8 cellular contexts compared by ENCODE assay signal in genomic region chr10:124721295-124722052, GRCh38. TPM values are rescaled to one million over a fixed set of nuclear protein-coding genes. Genes with fewer than 3 reads are reported as not detected.
DNase-seq lines count a peak whose midpoint lies in the region; ATAC-seq and TF ChIP-seq lines count a peak whose summit lies in the region.

No MANE protein-coding gene starts in this region.

- no peaks in the 10 kb centered on the region for H3K9me3 ChIP-seq in CD4-positive, CD25-positive, alpha-beta regulatory T cell (ENCODE audit: control insufficient read depth in 2 of 2, low read length in 2 of 2)
- H3K9me3 ChIP-seq in Peyer's patch (no peaks in the 10 kb centered on the region), ovary (no peaks in the 10 kb centered on the region)
- no peaks in the 10 kb centered on the region for H3K9me3 ChIP-seq in effector memory CD4-positive, alpha-beta T cell (ENCODE audit: control insufficient read depth, low read length)

- H3K4me1 ChIP-seq in CD4-positive, CD25-positive, alpha-beta regulatory T cell (ENCODE audit: control insufficient read depth, insufficient read depth, low read length, poor library complexity, severe bottlenecking): peaks cover 100% of the 10 kb centered on the region
- H3K4me1 ChIP-seq in Peyer's patch: peaks cover 23 to 96% (median 70%) of the 10 kb centered on the region in 4 donors
- H3K4me1 ChIP-seq in effector memory CD4-positive, alpha-beta T cell (ENCODE audit: control insufficient read depth, insufficient read depth, low read length, poor library complexity, severe bottlenecking): peaks cover 94% of the 10 kb centered on the region
- H3K4me1 ChIP-seq in ovary (ENCODE audit: insufficient read depth): peaks cover 54% of the 10 kb centered on the region

- peak overlapping the region; percentile 42 to 84 (median 80) for H3K4me3 Mint-ChIP-seq in CD4-positive, CD25-positive, alpha-beta regulatory T cell

- H3K4me3 ChIP-seq in CD4-positive, CD25-positive, alpha-beta regulatory T cell (ENCODE audit: low read depth, low read length): peak overlapping the region; percentile 54
- H3K4me3 ChIP-seq in Peyer's patch (no peak overlapping the region), ovary (no peak overlapping the region)
- no peak overlapping the region for H3K4me3 ChIP-seq in effector memory CD4-positive, alpha-beta T cell (ENCODE audit: insufficient read depth, low read depth, low read length, poor library complexity, severe bottlenecking)

- no peaks in the 10 kb centered on the region for H3K9me3 Mint-ChIP-seq in CD4-positive, CD25-positive, alpha-beta regulatory T cell

- peak overlapping the region; percentile 97 for H3K27ac ChIP-seq in CD4-positive, CD25-positive, alpha-beta regulatory T cell (ENCODE audit: insufficient read depth, low read length, poor library complexity, severe bottlenecking)
- H3K27ac ChIP-seq in Peyer's patch (peak overlapping the region; percentile 72 to 85 (median 82)), ovary (peak overlapping the region in 1 of 2 donors; percentile 57)
- H3K27ac ChIP-seq in effector memory CD4-positive, alpha-beta T cell (ENCODE audit: insufficient read depth, low read length, poor library complexity, severe bottlenecking): peak overlapping the region; percentile 92

- no peaks in the 10 kb centered on the region for H3K36me3 Mint-ChIP-seq in CD4-positive, CD25-positive, alpha-beta regulatory T cell

- peak overlapping the region; percentile 94 to 99 (median 97) for H3K27ac Mint-ChIP-seq in CD4-positive, CD25-positive, alpha-beta regulatory T cell

- TF ChIP-seq EP300 in ovary (IDR thresholded peaks at IDR 0.05): no peak

- ATAC-seq in CD4-positive, CD25-positive, alpha-beta regulatory T cell (ENCODE audit: low read depth in 2 of 2): no peak
- ATAC-seq in GM21526 (IDR thresholded peaks at IDR 0.05; ENCODE audit: low FRiP score, unreplicated experiment): no peak

- no peaks in the 10 kb centered on the region for H3K36me3 ChIP-seq in CD4-positive, CD25-positive, alpha-beta regulatory T cell (ENCODE audit: control insufficient read depth, insufficient read depth, low read length)
- no peaks in the 10 kb centered on the region for H3K36me3 ChIP-seq in Peyer's patch
- no peaks in the 10 kb centered on the region for H3K36me3 ChIP-seq in effector memory CD4-positive, alpha-beta T cell (ENCODE audit: control insufficient read depth, insufficient read depth, low read length)
- H3K36me3 ChIP-seq in ovary: no peaks in the 10 kb centered on the region

- H3K27me3 Mint-ChIP-seq in CD4-positive, CD25-positive, alpha-beta regulatory T cell: peaks cover 6% of the 10 kb centered on the region

- DNase-seq in CD4-positive, CD25-positive, alpha-beta regulatory T cell: no peak
- DNase-seq in Peyer's patch (peak in 1 of 3 donors; percentile 79), ovary (peak in 3 of 5 donors; percentile 64 to 76 (median 65)), GM03348 (ENCODE audit: low spot score) (no peak)
- no peak for DNase-seq in effector memory CD4-positive, alpha-beta T cell
- DNase-seq in activated effector memory CD4-positive, alpha-beta T cell treated with anti-CD3 and anti-CD28 coated beads, Interleukin-2, amount 50 U/mL, for 16 hours: no peak
- DNase-seq in activated CD4-positive, CD25-positive, alpha-beta regulatory T cell (lab: John Stamatoyannopoulos, UW): no peak

- intact Hi-C loops in ovary (cut with DNase I): loop anchor here in 1 of 4 donors (10.0 kb wide), 1 partner anchor 77 kb away; no protein-coding TSS in a partner anchor

- 41 to 45% (median 41%) methylated on average over 18 of the region's 18 CpGs for WGBS in ovary, 3 donors

- TF ChIP-seq POLR2A in Peyer's patch (IDR thresholded peaks at IDR 0.05) (no peak), ovary (IDR thresholded peaks at IDR 0.05) (no peak)

- H3K4me1 Mint-ChIP-seq in CD4-positive, CD25-positive, alpha-beta regulatory T cell: peaks cover 21 to 99% (median 80%) of the 10 kb centered on the region in 4 donors

- TF ChIP-seq CTCF in Peyer's patch (IDR thresholded peaks at IDR 0.05) (no peak), ovary (IDR thresholded peaks at IDR 0.05) (no peak)

- H3K27me3 ChIP-seq in CD4-positive, CD25-positive, alpha-beta regulatory T cell (ENCODE audit: control insufficient read depth, insufficient read depth, low read length): no peaks in the 10 kb centered on the region
- H3K27me3 ChIP-seq in Peyer's patch (no peaks in the 10 kb centered on the region), ovary (no peaks in the 10 kb centered on the region)
- H3K27me3 ChIP-seq in effector memory CD4-positive, alpha-beta T cell (replicated peaks; ENCODE audit: control insufficient read depth, insufficient read depth, low read length, poor library complexity, severe bottlenecking): no peaks in the 10 kb centered on the region

RNA-seq across cellular contexts. Expression of gene FAM53B, which starts 22.7 kb away (rescaled TPM):
- total RNA-seq in CD4-positive, CD25-positive, alpha-beta regulatory T cell: 116 TPM
- 10 to 100 TPM in 3 of 4 donors, 1 to 10 TPM in 1; 5.8 to 22.2 (median 14.4) TPM for polyA plus RNA-seq in CD4-positive, CD25-positive, alpha-beta regulatory T cell
- total RNA-seq in Peyer's patch (10 to 100 TPM; 72.7 to 92.1 (median 80.5) TPM), ovary (10 to 100 TPM; 29.8 to 77.6 (median 47.8) TPM)
- polyA plus RNA-seq in ovary: 10 to 100 TPM in 1 of 2 donors, 1 to 10 TPM in 1; 9.7 to 21.3 TPM

Comparison
In these comparisons a context has a peak if more than half of its experiments do, and no peak if none do; other contexts are left out.
1. DNase-seq: peak in ovary (3 of 5); none in CD4-positive, CD25-positive, alpha-beta regulatory T cell (0 of 3), effector memory CD4-positive, alpha-beta T cell (0 of 3), activated effector memory CD4-positive, alpha-beta T cell treated with anti-CD3 and anti-CD28 coated beads, Interleukin-2, amount 50 U/mL, for 16 hours (single experiment), GM03348 (single experiment) and activated CD4-positive, CD25-positive, alpha-beta regulatory T cell (0 of 4).